22 cellular contexts compared by ENCODE assay signal in the genomic region with DNA sequence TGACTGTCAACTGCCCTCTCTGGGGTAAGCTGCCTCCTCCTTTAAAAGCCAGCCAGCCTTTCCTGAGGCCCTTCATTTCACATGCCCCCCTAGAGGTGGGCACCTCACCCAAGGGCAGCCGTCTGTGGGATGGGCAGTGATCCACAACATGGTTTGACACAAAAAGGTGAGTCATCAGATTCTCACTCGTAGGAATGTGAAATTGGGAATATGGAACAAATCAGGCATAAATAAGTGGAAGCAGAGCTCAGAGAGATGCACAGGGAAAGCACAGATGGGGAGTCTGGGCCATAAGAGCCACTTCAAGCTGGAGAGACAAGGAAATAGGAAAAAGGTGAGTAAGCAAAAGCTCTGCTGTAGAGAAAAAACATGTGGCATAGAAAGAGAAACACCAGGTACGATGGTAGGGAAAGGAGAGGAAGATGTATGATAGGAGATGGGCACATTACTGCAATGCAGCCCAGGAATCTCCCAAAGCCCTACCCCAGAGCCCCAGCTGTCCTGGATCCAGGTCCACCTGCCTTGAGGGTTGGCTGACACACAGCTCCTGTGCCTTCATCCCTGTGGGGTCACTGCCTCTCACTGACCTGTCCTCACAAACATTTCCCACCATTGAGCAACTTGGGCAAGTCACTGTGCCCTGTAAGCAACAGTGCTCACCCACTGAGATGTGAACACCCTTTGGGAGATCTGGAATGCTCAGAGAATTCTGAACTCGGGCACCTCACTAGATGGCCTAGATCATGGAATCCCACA.
DNase-seq lines count a peak whose midpoint lies in the region; ATAC-seq, FAIRE-seq and TF ChIP-seq lines count a peak whose summit lies in the region.
"Had no signal": no experiment of that assay in that cellular context is flagged by ENCODE, and none has a peak within 500 bp of the region (broad histone marks: within the 10 kb centered on the region; RNA-seq: fewer than 3 reads in every experiment).

No MANE protein-coding gene starts in this region.

- no peak overlapping the region for H3K23ac ChIP-seq in mesenchymal stem cell (ENCODE audit: low read length in 2 of 2)

- no peaks in the 10 kb centered on the region for H3K9me1 ChIP-seq in K562 (ENCODE audit: control insufficient read depth, insufficient read depth, low read length)

- H3K27me3 ChIP-seq in MG63 = no peaks in the 10 kb centered on the region
- no peaks in the 10 kb centered on the region for H3K27me3 ChIP-seq in K562 (ENCODE audit: control insufficient read depth in 2 of 2, insufficient read depth in 2 of 2, low read length in 2 of 2)
- no peaks in the 10 kb centered on the region for H3K27me3 ChIP-seq in mesenchymal stem cell (ENCODE audit: control insufficient read depth in 1 of 2, insufficient read depth in 1 of 2, low read length in 2 of 2)
- H3K27me3 ChIP-seq: cardiac muscle cell, sigmoid colon, SJCRH30, suprapubic skin, uterus had no signal

- H4K91ac ChIP-seq in mesenchymal stem cell (ENCODE audit: low read length) = no peak overlapping the region

- no peak overlapping the region for H2AFZ ChIP-seq in K562 (ENCODE audit: low read depth, low read length)
- no peak overlapping the region for H2AFZ ChIP-seq in mesenchymal stem cell (ENCODE audit: low read depth, low read length)
- H2AFZ ChIP-seq: parathyroid adenoma, PC-9 had no signal

- TF ChIP-seq EP300 in K562 (IDR thresholded peaks at IDR 0.05; ENCODE audit: low read length) = no peak

- H2BK12ac ChIP-seq in mesenchymal stem cell (ENCODE audit: low read length in 2 of 2) = no peak overlapping the region

- H3K9ac ChIP-seq in K562 (ENCODE audit: insufficient read depth in 1 of 2, low read depth in 2 of 2, low read length in 2 of 2) (no peak overlapping the region), mesenchymal stem cell (ENCODE audit: low read length) (no peak overlapping the region)
- H3K9ac ChIP-seq: parathyroid adenoma had no signal

- H3K4ac ChIP-seq in mesenchymal stem cell (ENCODE audit: low read depth in 1 of 2, low read length in 2 of 2) = no peak overlapping the region

- H3K79me1 ChIP-seq in mesenchymal stem cell (replicated peaks; ENCODE audit: low read length, poor library complexity, severe bottlenecking) = no peaks in the 10 kb centered on the region

- no peak for ATAC-seq in K562
- ATAC-seq in stimulated activated naive CD8-positive, alpha-beta T cell treated with anti-CD3 and anti-CD28 coated beads, Interleukin-15, Interleukin-2, amounts not matched to agents 100 U/mL and 50 U/mL, for 24 hours = no peak
- ATAC-seq in GM21526 (IDR thresholded peaks at IDR 0.05; ENCODE audit: low FRiP score, unreplicated experiment) = no peak
- no peak for ATAC-seq in HG03108 (IDR thresholded peaks at IDR 0.05; ENCODE audit: unreplicated experiment)
- ATAC-seq: natural killer cell had no signal

- TF ChIP-seq POLR2A in K562 (conservative IDR thresholded peaks at IDR 0.05) = no peak

- H3K4me3 ChIP-seq in MG63 (no peak overlapping the region), K562 (no peak overlapping the region), mesenchymal stem cell (ENCODE audit: insufficient read depth in 1 of 2, low read depth in 1 of 2, low read length in 2 of 2) (no peak overlapping the region)
- H3K4me3 ChIP-seq: cardiac muscle cell, PC-9, sigmoid colon, SJCRH30, suprapubic skin, uterus had no signal

- no peaks in the 10 kb centered on the region for H3K4me1 ChIP-seq in K562 (replicated peaks in 1 of 2; ENCODE audit: control insufficient read depth in 2 of 2, insufficient read depth in 2 of 2, low read length in 2 of 2)
- H3K4me1 ChIP-seq in mesenchymal stem cell (ENCODE audit: control insufficient read depth, insufficient read depth, low read depth, low read length) = peaks cover 8% of the 10 kb centered on the region
- H3K4me1 ChIP-seq: parathyroid adenoma, sigmoid colon, SJCRH30, suprapubic skin, uterus had no signal

- H2BK5ac ChIP-seq in mesenchymal stem cell (ENCODE audit: low read depth, low read length, poor library complexity, severe bottlenecking) = no peak overlapping the region

- no peak overlapping the region for H2BK120ac ChIP-seq in mesenchymal stem cell (ENCODE audit: low read depth, low read length)

- 0% methylated on average over 4 of the region's 4 CpGs for WGBS in K562 (ENCODE audit: insufficient coverage, low coverage, missing lambda C conversion rate)
- 66% methylated on average over 4 of the region's 4 CpGs for WGBS in mesenchymal stem cell

- H4K8ac ChIP-seq in mesenchymal stem cell (ENCODE audit: low read length) = no peak overlapping the region

- no peak overlapping the region for H2BK15ac ChIP-seq in mesenchymal stem cell (ENCODE audit: low read depth, poor library complexity, severe bottlenecking)

- CTCF ChIA-PET in K562 (lab: Yijun Ruan, JAX; ENCODE audit: low intra/inter-chr PET ratio) = no interaction called here

- TF ChIP-seq CTCF in K562 (IDR thresholded peaks at IDR 0.05 in 2 of 3, conservative IDR thresholded peaks at IDR 0.05 in 1 of 3; ENCODE audit: insufficient read depth in 2 of 3, low read depth in 1 of 3, low read length in 3 of 3) = no peak

- FAIRE-seq in K562 (lab: Jason Lieb, UNC) = no peak

- H3K14ac ChIP-seq in mesenchymal stem cell (ENCODE audit: low read length in 2 of 2) = no peak overlapping the region

- no peaks in the 10 kb centered on the region for H3K79me2 ChIP-seq in K562 (ENCODE audit: control insufficient read depth, insufficient read depth, low read length)
- H3K79me2 ChIP-seq: parathyroid adenoma had no signal

- peak overlapping the region; percentile 2 for H2AK5ac ChIP-seq in mesenchymal stem cell (ENCODE audit: low read length, severe bottlenecking)

- H3K27ac ChIP-seq in K562 (ENCODE audit: extremely low read depth, low read depth, low read length) (no peak overlapping the region), mesenchymal stem cell (ENCODE audit: low read length, poor library complexity, severe bottlenecking) (peak overlapping the region; percentile 50)
- H3K27ac ChIP-seq: 22Rv1, cardiac muscle cell, parathyroid adenoma, PC-9, sigmoid colon, SJCRH30, suprapubic skin, uterus had no signal

- H3K4me2 ChIP-seq in K562 (ENCODE audit: insufficient read depth, low read length) = no peak overlapping the region
- H3K4me2 ChIP-seq in mesenchymal stem cell (ENCODE audit: low read length, poor library complexity, severe bottlenecking) = no peak overlapping the region
- H3K4me2 ChIP-seq: PC-9 had no signal

- no TSS peak for BruUV-seq in K562 (replicated peaks; lab: Mats Ljungman, UMichigan)

- H3K36me3 ChIP-seq in MG63 = no peaks in the 10 kb centered on the region
- no peaks in the 10 kb centered on the region for H3K36me3 ChIP-seq in K562 (ENCODE audit: control insufficient read depth, insufficient read depth, low read length)
- no peaks in the 10 kb centered on the region for H3K36me3 ChIP-seq in mesenchymal stem cell (ENCODE audit: control insufficient read depth in 1 of 2, insufficient read depth in 2 of 2, low read depth in 1 of 2, low read length in 2 of 2)
- H3K36me3 ChIP-seq: cardiac muscle cell, sigmoid colon, SJCRH30, suprapubic skin, uterus had no signal

- POLR2A ChIA-PET in K562 (lab: Yijun Ruan, JAX) = interaction anchor here (0.6 kb wide), 1 partner anchor 53 kb away, joined by 4 read pairs; no protein-coding TSS in a partner anchor

- H3K18ac ChIP-seq in mesenchymal stem cell (ENCODE audit: low read depth in 1 of 2, low read length in 2 of 2) = no peak overlapping the region

- no peak for TF ChIP-seq RAD21 in K562 (CRISPR knock-in tag; conservative IDR thresholded peaks at IDR 0.05 in 1 of 2, IDR thresholded peaks at IDR 0.05 in 1 of 2)

- peak; percentile 4 for DNase-seq in DMS153 treated with DMSO at 0.1 percent for 48 hours (lab: John Stamatoyannopoulos, UW; ENCODE audit: unreplicated experiment)
- no peak for DNase-seq in DMS153 (lab: John Stamatoyannopoulos, UW)
- DNase-seq in MG63 = peak; percentile 29
- no peak for DNase-seq in K562 (ENCODE audit: extremely low read depth in 1 of 4, low spot score in 3 of 4)
- no peak for DNase-seq in mesenchymal stem cell
- DNase-seq in stimulated activated naive CD8-positive, alpha-beta T cell treated with anti-CD3 and anti-CD28 coated beads, Interleukin-15, Interleukin-2, amounts not matched to agents 100 U/mL and 50 U/mL, for 24 hours = no peak
- DNase-seq: activated CD4-positive, alpha-beta T cell treated with anti-CD3 and anti-CD28 coated beads, Interleukin-2, amount 50 U/mL, for 48 hours; activated gamma-delta T cell; DMS 273 treated with DMSO at 0.1 percent for 48 hours; HCEC 1CT; natural killer cell; NCI-H774; PC-9; sigmoid colon; SJCRH30; uterus had no signal

- intact Hi-C loops in K562 (cut with micrococcal nuclease) = no loop called here

- in situ Hi-C loops in K562 (cut with MboI) = no loop called here

- H4K20me1 ChIP-seq in K562 (replicated peaks; ENCODE audit: control insufficient read depth, insufficient read depth, low read length) = no peaks in the 10 kb centered on the region

- no peaks in the 10 kb centered on the region for H3K9me3 ChIP-seq in MG63
- no peaks in the 10 kb centered on the region for H3K9me3 ChIP-seq in K562 (replicated peaks; ENCODE audit: control insufficient read depth, insufficient read depth, low read depth, low read length)
- no peaks in the 10 kb centered on the region for H3K9me3 ChIP-seq in mesenchymal stem cell (ENCODE audit: control insufficient read depth, low read length)
- H3K9me3 ChIP-seq: sigmoid colon, SJCRH30, suprapubic skin, uterus had no signal

TF ChIP-seq in K562, 482 proteins besides CTCF, POLR2A, EP300 and RAD21:
- TF ChIP-seq C11orf30 (IDR thresholded peaks at IDR 0.05; ENCODE audit: low read depth) = 0 out of 2 replicates have a peak, but pooled peaks have one; percentile 20
- TF ChIP-seq, protein P1, sequence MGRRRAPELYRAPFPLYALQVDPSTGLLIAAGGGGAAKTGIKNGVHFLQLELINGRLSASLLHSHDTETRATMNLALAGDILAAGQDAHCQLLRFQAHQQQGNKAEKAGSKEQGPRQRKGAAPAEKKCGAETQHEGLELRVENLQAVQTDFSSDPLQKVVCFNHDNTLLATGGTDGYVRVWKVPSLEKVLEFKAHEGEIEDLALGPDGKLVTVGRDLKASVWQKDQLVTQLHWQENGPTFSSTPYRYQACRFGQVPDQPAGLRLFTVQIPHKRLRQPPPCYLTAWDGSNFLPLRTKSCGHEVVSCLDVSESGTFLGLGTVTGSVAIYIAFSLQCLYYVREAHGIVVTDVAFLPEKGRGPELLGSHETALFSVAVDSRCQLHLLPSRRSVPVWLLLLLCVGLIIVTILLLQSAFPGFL (CRISPR knock-in tag; IDR thresholded peaks at IDR 0.05) = no peak
- peak; percentile 21; the same call in 1 of the 2 replicates for TF ChIP-seq ZNF316 (IDR thresholded peaks at IDR 0.05)
TF ChIP-seq in K562: peak in this region for 2.

Comparison
In these comparisons a context has a peak if more than half of its experiments do, and no peak if none do; other contexts are left out.
1. DNase-seq: peak in DMS153 treated with DMSO at 0.1 percent for 48 hours (single experiment) and MG63 (single experiment); none in DMS153 (single experiment), K562 (0 of 4), mesenchymal stem cell (single experiment) and stimulated activated naive CD8-positive, alpha-beta T cell treated with anti-CD3 and anti-CD28 coated beads, Interleukin-15, Interleukin-2, amounts not matched to agents 100 U/mL and 50 U/mL, for 24 hours (single experiment).